Comparison of ENCODE assay signal across 22 cellular contexts in genomic region chr10:120069700-120070099, GRCh38.
"Had no signal": no experiment of that assay in that cellular context is flagged by ENCODE, and none has a peak within 500 bp of the region (broad histone marks: within the 10 kb centered on the region; RNA-seq: fewer than 3 reads in every experiment).

No MANE protein-coding gene starts in this region.

- H3K36me3 ChIP-seq: left ventricle myocardium inferior, ovary, right atrium auricular region, right lobe of liver, tibial nerve, uterus had no signal

- ATAC-seq: left colon; natural killer cell; right lobe of liver; stimulated activated memory B cell treated with anti-CD40 and anti-IgM and Interleukin-4, amounts not matched to agents 10 μg/mL and 1 μg/mL and 100 μg/mL, for 72 hours; stimulated activated naive CD8-positive, alpha-beta T cell treated with anti-CD3 and anti-CD28 coated beads, Interleukin-15, amount 100 ng/mL, for 72 hours had no signal

- H3K9me3 ChIP-seq: ovary, right lobe of liver, uterus had no signal

- H3K4me2 ChIP-seq: smooth muscle cell had no signal

- H3K4me1 ChIP-seq: left ventricle myocardium inferior, right atrium auricular region, right lobe of liver, tibial nerve, uterus had no signal

- H3K27ac ChIP-seq: left ventricle myocardium inferior, ovary, right atrium auricular region, right lobe of liver, tibial nerve, uterus had no signal

- H3K27me3 ChIP-seq: ovary, right atrium auricular region, right lobe of liver, tibial nerve, uterus had no signal

- DNase-seq: immature natural killer cell; kidney; left colon; left ventricle myocardium inferior; naive B cell; natural killer cell; nephron progenitor cell; ovary; right lobe of liver; stimulated activated CD4-positive, alpha-beta T cell treated with anti-CD3 and anti-CD28 coated beads, Interleukin-1b, Interleukin-23, amount 100 ng/mL, for 48 hours; stimulated activated CD4-positive, alpha-beta T cell treated with anti-CD3 and anti-CD28 coated beads, Interleukin-2, amount 100 ng/mL, for 48 hours; stimulated activated CD4-positive, alpha-beta T cell treated with anti-CD3 and anti-CD28 coated beads, Interleukin-4, amount 100 ng/mL, for 4 hours; stimulated activated CD8-positive, alpha-beta memory T cell treated with anti-CD3 and anti-CD28 coated beads, Interleukin-4, amount 100 ng/mL, for 48 hours; stimulated activated naive CD4-positive, alpha-beta T cell treated with Interleukin-2 at 50 U/mL for 16 hours; stimulated activated naive CD8-positive, alpha-beta T cell treated with anti-CD3 and anti-CD28 coated beads, Interleukin-15, amount 100 ng/mL, for 72 hours; substantia nigra; uterus had no signal

- H3K4me3 ChIP-seq: left ventricle myocardium inferior, lung, ovary, right atrium auricular region, right lobe of liver, smooth muscle cell, tibial nerve, uterus had no signal
